12 cellular contexts compared by ENCODE assay signal in genomic region chr2:144504191-144504590, GRCh38. TPM values are rescaled to one million over a fixed set of nuclear protein-coding genes. Genes with fewer than 3 reads are reported as not detected.
DNase-seq lines count a peak whose midpoint lies in the region; ATAC-seq and TF ChIP-seq lines count a peak whose summit lies in the region.
"Had no signal": no experiment of that assay in that cellular context is flagged by ENCODE, and none has a peak within 500 bp of the region (broad histone marks: within the 10 kb centered on the region; RNA-seq: fewer than 3 reads in every experiment).

No MANE protein-coding gene starts in this region.

- H3K4me3 ChIP-seq in fibroblast of pulmonary artery (replicated peaks; ENCODE audit: low read depth, low read length) (no peak overlapping the region), upper lobe of left lung (no peak overlapping the region)

- DNase-seq in NCI-H82 (lab: John Stamatoyannopoulos, UW) (peak; percentile 35), NCI-H82 treated with DMSO at 0.1 percent for 48 hours (lab: John Stamatoyannopoulos, UW; ENCODE audit: unreplicated experiment) (no peak), fibroblast of pulmonary artery (ENCODE audit: low read depth) (no peak), natural killer cell (no peak), upper lobe of left lung (no peak), OCI-M2 (lab: John Stamatoyannopoulos, UW; ENCODE audit: unreplicated experiment) (no peak), EL (no peak)
- DNase-seq: activated CD8-positive, alpha-beta memory T cell treated with anti-CD3 and anti-CD28 coated beads, Interleukin-2, amount 50 U/mL, for 48 hours; effector CD4-positive, alpha-beta T cell; NCI-H146; SIG-M5 had no signal

- TF ChIP-seq CTCF in fibroblast of pulmonary artery (IDR thresholded peaks at IDR 0.05; ENCODE audit: low read length, missing control alignments), result peak; percentile 21
- no peak for TF ChIP-seq CTCF in natural killer cell (IDR thresholded peaks at IDR 0.05)
- no peak for TF ChIP-seq CTCF in upper lobe of left lung (IDR thresholded peaks at IDR 0.05)

- no peak overlapping the region for H3K27ac Mint-ChIP-seq in natural killer cell

- H3K36me3 Mint-ChIP-seq in natural killer cell, result peaks cover 14% of the 10 kb centered on the region

- no peaks in the 10 kb centered on the region for H3K27me3 Mint-ChIP-seq in natural killer cell (ENCODE audit: low read depth in 2 of 2)

- ATAC-seq in natural killer cell, result peak; percentile 5 to 24 (median 8)
- peak; percentile 6 to 50 for ATAC-seq in upper lobe of left lung (ENCODE audit: low FRiP score in 2 of 2)
- ATAC-seq in GM21390 (IDR thresholded peaks at IDR 0.05; ENCODE audit: unreplicated experiment), result no peak

- H3K4me3 Mint-ChIP-seq in natural killer cell, result peak overlapping the region; percentile 95

- no peaks in the 10 kb centered on the region for H3K27me3 ChIP-seq in upper lobe of left lung

- peak overlapping the region; percentile 29 to 99 (median 76) for H3K27ac ChIP-seq in upper lobe of left lung

- TF ChIP-seq EP300 in upper lobe of left lung (IDR thresholded peaks at IDR 0.05), result no peak

- no peaks in the 10 kb centered on the region for H3K9me3 ChIP-seq in upper lobe of left lung

- no peaks in the 10 kb centered on the region for H3K9me3 Mint-ChIP-seq in natural killer cell

- no peaks in the 10 kb centered on the region for H3K36me3 ChIP-seq in upper lobe of left lung

- peaks cover 87 to 96% of the 10 kb centered on the region in 2 donors for H3K4me1 Mint-ChIP-seq in natural killer cell

- 36 to 49% methylated on average over 4 of the region's 4 CpGs for WGBS in upper lobe of left lung, 2 donors

- intact Hi-C loops in natural killer cell (cut with micrococcal nuclease), result loop anchor here (2.0 kb wide), 4 partner anchors 13 to 179 kb away; no protein-coding TSS in a partner anchor

- TF ChIP-seq POLR2A in upper lobe of left lung (IDR thresholded peaks at IDR 0.05), result no peak

- H3K4me1 ChIP-seq in upper lobe of left lung, result peaks cover 39 to 52% (median 49%) of the 10 kb centered on the region in 4 donors

RNA-seq across cellular contexts. Expression of gene ZEB2, which starts 15.7 kb away (rescaled TPM):
- 1,000 to 10,000 TPM in 1 of 3 donors, 100 to 1,000 TPM in 2; 718 to 1,143 (median 944) TPM for total RNA-seq in natural killer cell
- 100 to 1,000 TPM; 104 to 237 (median 148) TPM for total RNA-seq in upper lobe of left lung
